33 cellular contexts compared by ENCODE assay signal in the genomic region with DNA sequence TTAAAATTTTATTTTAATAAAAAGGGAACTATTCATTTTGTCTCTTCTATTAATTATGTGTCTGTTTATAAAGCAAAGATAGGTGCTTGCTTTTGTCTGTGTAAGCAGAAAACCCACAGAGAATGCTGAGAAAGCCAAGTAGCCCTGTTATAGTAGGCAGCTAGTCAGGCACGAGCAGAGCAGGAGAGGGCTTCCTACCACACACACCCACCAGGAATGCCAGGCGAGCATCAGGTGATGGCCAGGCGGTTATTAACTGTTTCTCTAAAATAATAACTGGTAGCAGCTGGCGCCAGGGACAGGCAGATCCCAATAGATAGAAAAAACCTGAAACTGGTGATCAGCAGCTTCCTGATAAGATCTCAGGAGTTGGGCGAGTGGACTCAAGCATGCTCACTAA. TPM values are rescaled to one million over a fixed set of nuclear protein-coding genes. Genes with fewer than 3 reads are reported as not detected.
"Had no signal": no experiment of that assay in that cellular context is flagged by ENCODE, and none has a peak within 500 bp of the region (broad histone marks: within the 10 kb centered on the region; RNA-seq: fewer than 3 reads in every experiment).

No MANE protein-coding gene starts in this region.

- H3K27me3 Mint-ChIP-seq: stimulated activated naive B cell treated with anti-CD40 and anti-IgM and Interleukin-4, amounts not matched to agents 10 μg/mL and 1 μg/mL and 100 μg/mL, for 72 hours; stimulated activated naive CD8-positive, alpha-beta T cell treated with anti-CD3 and anti-CD28 coated beads, Interleukin-15, amount 100 ng/mL, for 72 hours had no signal

- H3K4me3 Mint-ChIP-seq: endodermal cell; natural killer cell treated with Interleukin-12 subunit alpha and Interleukin-12 subunit beta and Interleukin-15 and Interleukin-18, amount 100 ng/mL, for 72 hours; stimulated activated naive B cell treated with anti-CD40 and anti-IgM and Interleukin-4, amounts not matched to agents 10 μg/mL and 1 μg/mL and 100 μg/mL, for 72 hours had no signal

- DNase-seq: effector CD4-positive, alpha-beta T cell; endodermal cell; foreskin melanocyte; heart left ventricle; hippocampal formation; left colon; left ventricle myocardium superior; mesenchymal stem cell; midbrain; occipital lobe; pancreas; spleen; stimulated activated CD4-positive, alpha-beta T cell treated with anti-CD3 and anti-CD28 coated beads, Interleukin-15, amount 100 ng/mL, for 24 hours; stimulated activated CD4-positive, alpha-beta T cell treated with anti-CD3 and anti-CD28 coated beads, Interleukin-1b, Interleukin-23, amount 100 ng/mL, for 48 hours; stimulated activated CD4-positive, alpha-beta T cell treated with anti-CD3 and anti-CD28 coated beads, Interleukin-4, amount 100 ng/mL, for 24 hours; stimulated activated naive B cell treated with anti-CD40 and anti-IgM and Interleukin-4, amounts not matched to agents 10 μg/mL and 1 μg/mL and 100 μg/mL, for 72 hours; stimulated activated naive CD8-positive, alpha-beta T cell treated with anti-CD3 and anti-CD28 coated beads, Interleukin-15, amount 100 ng/mL, for 72 hours; testis; transverse colon had no signal

- H3K27ac Mint-ChIP-seq: endodermal cell; natural killer cell treated with Interleukin-12 subunit alpha and Interleukin-12 subunit beta and Interleukin-15 and Interleukin-18, amount 100 ng/mL, for 72 hours; neural progenitor cell; stimulated activated naive B cell treated with anti-CD40 and anti-IgM and Interleukin-4, amounts not matched to agents 10 μg/mL and 1 μg/mL and 100 μg/mL, for 72 hours; stimulated activated naive CD8-positive, alpha-beta T cell treated with anti-CD3 and anti-CD28 coated beads, Interleukin-15, amount 100 ng/mL, for 72 hours had no signal

- H3K4me2 ChIP-seq: neural progenitor cell had no signal

- FAIRE-seq: endothelial cell of umbilical vein, pancreas had no signal

- H3K4me3 ChIP-seq: coronary artery, heart left ventricle, lung, neural progenitor cell, pancreas, prostate gland, spleen, testis, transverse colon had no signal

- H3K9ac ChIP-seq: neural progenitor cell had no signal

- H3K27me3 ChIP-seq: heart left ventricle, neural progenitor cell, pancreas, spleen, testis, transverse colon had no signal

- H3K9me3 Mint-ChIP-seq: endodermal cell; natural killer cell treated with Interleukin-12 subunit alpha and Interleukin-12 subunit beta and Interleukin-15 and Interleukin-18, amount 100 ng/mL, for 72 hours; neural progenitor cell; stimulated activated naive B cell treated with anti-CD40 and anti-IgM and Interleukin-4, amounts not matched to agents 10 μg/mL and 1 μg/mL and 100 μg/mL, for 72 hours; stimulated activated naive CD8-positive, alpha-beta T cell treated with anti-CD3 and anti-CD28 coated beads, Interleukin-15, amount 100 ng/mL, for 72 hours had no signal

- H3K36me3 Mint-ChIP-seq: natural killer cell treated with Interleukin-12 subunit alpha and Interleukin-12 subunit beta and Interleukin-15 and Interleukin-18, amount 100 ng/mL, for 72 hours; neural progenitor cell; stimulated activated naive B cell treated with anti-CD40 and anti-IgM and Interleukin-4, amounts not matched to agents 10 μg/mL and 1 μg/mL and 100 μg/mL, for 72 hours had no signal

- H3K4me1 Mint-ChIP-seq: neural progenitor cell had no signal

- H3K4me1 ChIP-seq: neural progenitor cell, prostate gland, testis had no signal

- H2AFZ ChIP-seq: neural progenitor cell had no signal

- H3K36me3 ChIP-seq: heart left ventricle, neural progenitor cell, pancreas, prostate gland, spleen, transverse colon had no signal

- ATAC-seq: heart left ventricle; left colon; left ventricle myocardium superior; natural killer cell treated with Interleukin-12 subunit alpha and Interleukin-12 subunit beta and Interleukin-15 and Interleukin-18, amount 100 ng/mL, for 72 hours; pancreas; sciatic nerve; stimulated activated naive B cell treated with anti-CD40 and anti-IgM and Interleukin-4, amounts not matched to agents 10 μg/mL and 1 μg/mL and 100 μg/mL, for 72 hours; stimulated activated naive CD8-positive, alpha-beta T cell treated with anti-CD3 and anti-CD28 coated beads, Interleukin-15, amount 100 ng/mL, for 72 hours had no signal

- H3K9me3 ChIP-seq: heart left ventricle, pancreas, prostate gland, spleen, testis, transverse colon had no signal

RNA-seq across cellular contexts. Expression of a gene that starts 15.7 kb away (rescaled TPM):
- total RNA-seq: dermis microvascular lymphatic vessel endothelial cell; endodermal cell; endothelial cell of umbilical vein; glomerular endothelial cell; heart left ventricle; left colon; left ventricle myocardium superior; lung; natural killer cell treated with Interleukin-12 subunit alpha and Interleukin-12 subunit beta and Interleukin-15 and Interleukin-18, amount 100 ng/mL, for 72 hours; occipital lobe; pancreas; renal cortical epithelial cell; sciatic nerve; skeletal muscle tissue; spleen; subcutaneous adipose tissue; testis; transverse colon; ureter had no signal
- polyA plus RNA-seq: endothelial cell of umbilical vein, heart left ventricle, lung, pancreas, spleen had no signal

RNA-seq across cellular contexts. Expression of a gene that starts 17.9 kb away (rescaled TPM):
- total RNA-seq: natural killer cell treated with Interleukin-12 subunit alpha and Interleukin-12 subunit beta and Interleukin-15 and Interleukin-18, amount 100 ng/mL, for 72 hours; occipital lobe had no signal

RNA-seq across cellular contexts. Expression of a gene that starts 23.6 kb away (rescaled TPM):
- total RNA-seq: endodermal cell; endothelial cell of umbilical vein; glomerular endothelial cell; kidney epithelial cell; left colon; left ventricle myocardium superior; natural killer cell treated with Interleukin-12 subunit alpha and Interleukin-12 subunit beta and Interleukin-15 and Interleukin-18, amount 100 ng/mL, for 72 hours; occipital lobe; sciatic nerve; skeletal muscle tissue; spleen; subcutaneous adipose tissue; transverse colon; ureter had no signal
- polyA plus RNA-seq: endothelial cell of umbilical vein, spleen had no signal

RNA-seq across cellular contexts. Expression of a gene that starts 42.2 kb away (rescaled TPM):
- total RNA-seq: dermis microvascular lymphatic vessel endothelial cell; endodermal cell; endothelial cell of umbilical vein; glomerular endothelial cell; heart left ventricle; kidney epithelial cell; left colon; left ventricle myocardium superior; lung; natural killer cell treated with Interleukin-12 subunit alpha and Interleukin-12 subunit beta and Interleukin-15 and Interleukin-18, amount 100 ng/mL, for 72 hours; occipital lobe; pancreas; prostate gland; renal cortical epithelial cell; sciatic nerve; skeletal muscle tissue; spleen; subcutaneous adipose tissue; testis; transverse colon; ureter had no signal
- polyA plus RNA-seq: endothelial cell of umbilical vein, heart left ventricle, lung, pancreas, spleen had no signal
